10 cellular contexts compared by ENCODE assay signal in the genomic region with DNA sequence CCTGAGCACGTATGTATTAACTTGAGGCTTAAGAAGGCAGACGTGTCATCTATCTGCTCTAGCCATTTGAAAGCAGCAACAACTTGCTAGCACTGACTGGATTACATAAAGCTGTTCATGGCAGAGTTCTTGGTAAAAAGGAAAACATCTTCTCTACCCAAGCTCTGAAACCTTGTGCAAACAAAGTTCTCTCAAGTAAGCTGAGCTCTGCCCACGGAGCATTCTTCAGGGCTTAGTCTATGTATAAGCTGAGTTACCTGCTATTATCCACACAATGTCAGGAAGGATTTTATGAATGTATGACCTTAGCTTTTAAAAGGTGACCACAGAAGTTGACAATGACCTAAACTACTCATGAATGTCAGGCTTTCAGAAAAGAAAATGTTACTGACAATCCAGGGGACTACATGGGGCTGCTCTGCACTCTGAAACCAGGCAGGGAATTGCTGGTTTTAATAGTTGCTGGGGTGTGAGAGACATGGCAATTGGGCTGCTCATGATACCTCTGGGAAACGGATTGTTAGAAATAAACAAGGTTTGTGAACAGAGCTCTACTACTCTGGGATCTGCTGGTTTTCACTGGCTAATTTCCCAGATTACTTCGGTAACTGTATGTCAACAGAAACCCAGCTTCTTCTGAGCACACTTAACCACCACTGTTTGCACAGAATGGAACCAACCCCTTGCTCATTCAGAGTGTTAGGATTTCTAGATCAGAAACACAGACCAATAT. TPM values are rescaled to one million over a fixed set of nuclear protein-coding genes. Genes with fewer than 3 reads are reported as not detected.
DNase-seq lines count a peak whose midpoint lies in the region; ATAC-seq and TF ChIP-seq lines count a peak whose summit lies in the region.
"Had no signal": no experiment of that assay in that cellular context is flagged by ENCODE, and none has a peak within 500 bp of the region (broad histone marks: within the 10 kb centered on the region; RNA-seq: fewer than 3 reads in every experiment).

No MANE protein-coding gene starts in this region.

- H3K4me1 ChIP-seq in tibial artery: peaks cover 0 to 79% (median 21%) of the 10 kb centered on the region in 4 donors

- no peaks in the 10 kb centered on the region for H3K4me1 Mint-ChIP-seq in activated T-cell treated with anti-CD3 and anti-CD28 coated beads, Interleukin-2, amount 50 U/mL, for 72 hours (ENCODE audit: low read depth)

- H3K27ac ChIP-seq in tibial artery: peak overlapping the region; percentile 69 to 73

- in situ Hi-C loops in astrocyte of the spinal cord (cut with HindIII; ENCODE audit: low sequenced_read_pairs): no loop called here

- ATAC-seq in activated T-cell treated with anti-CD3 and anti-CD28 coated beads, Interleukin-2, amount 50 U/mL, for 72 hours (replicated peaks in 1 of 2): no peak
- no peak for ATAC-seq in stimulated activated naive CD8-positive, alpha-beta T cell treated with anti-CD3 and anti-CD28 coated beads, Interleukin-15, Interleukin-2, amounts not matched to agents 100 U/mL and 50 U/mL, for 24 hours

- no peak overlapping the region for H3K27ac Mint-ChIP-seq in activated T-cell treated with anti-CD3 and anti-CD28 coated beads, Interleukin-2, amount 50 U/mL, for 72 hours

- no peak overlapping the region for H3K4me3 ChIP-seq in astrocyte of the spinal cord (ENCODE audit: low read depth, low read length)
- no peak overlapping the region for H3K4me3 ChIP-seq in tibial artery

- H3K36me3 Mint-ChIP-seq in activated T-cell treated with anti-CD3 and anti-CD28 coated beads, Interleukin-2, amount 50 U/mL, for 72 hours (ENCODE audit: insufficient read depth in 2 of 2): no peaks in the 10 kb centered on the region

- DNase-seq in NCI-H82 (lab: John Stamatoyannopoulos, UW) (peak; percentile 18), NCI-H82 treated with DMSO at 0.1 percent for 48 hours (lab: John Stamatoyannopoulos, UW; ENCODE audit: unreplicated experiment) (no peak), astrocyte of the spinal cord (ENCODE audit: low read depth, low spot score) (peak; percentile 84), kidney tubule cell (ENCODE audit: low spot score) (peak; percentile 91), tibial artery (no peak), amniotic stem cell (lab: John Stamatoyannopoulos, UW) (no peak)
- DNase-seq in activated T-cell treated with anti-CD3 and anti-CD28 coated beads, Interleukin-2, amount 50 U/mL, for 72 hours: no peak
- DNase-seq in stimulated activated naive CD8-positive, alpha-beta T cell treated with anti-CD3 and anti-CD28 coated beads, Interleukin-15, Interleukin-2, amounts not matched to agents 100 U/mL and 50 U/mL, for 24 hours: no peak
- DNase-seq: MV-4-11, occipital lobe had no signal

- no peaks in the 10 kb centered on the region for H3K36me3 ChIP-seq in tibial artery

- H3K27me3 Mint-ChIP-seq in activated T-cell treated with anti-CD3 and anti-CD28 coated beads, Interleukin-2, amount 50 U/mL, for 72 hours (ENCODE audit: low read depth): peaks cover 12% of the 10 kb centered on the region

- intact Hi-C loops in tibial artery (cut with DNase I; ENCODE audit: low total_unique reads): no loop called here

- TF ChIP-seq CTCF in astrocyte of the spinal cord (IDR thresholded peaks at IDR 0.05; ENCODE audit: low read depth, low read length) (no peak), tibial artery (IDR thresholded peaks at IDR 0.05) (no peak)

- H3K9me3 ChIP-seq in tibial artery: no peaks in the 10 kb centered on the region

- no peak overlapping the region for H3K4me3 Mint-ChIP-seq in activated T-cell treated with anti-CD3 and anti-CD28 coated beads, Interleukin-2, amount 50 U/mL, for 72 hours

- no peaks in the 10 kb centered on the region for H3K9me3 Mint-ChIP-seq in activated T-cell treated with anti-CD3 and anti-CD28 coated beads, Interleukin-2, amount 50 U/mL, for 72 hours

- no peaks in the 10 kb centered on the region for H3K27me3 ChIP-seq in tibial artery

RNA-seq across cellular contexts. Expression of a gene that starts 29.6 kb away (rescaled TPM):
- total RNA-seq in activated T-cell treated with anti-CD3 and anti-CD28 coated beads, Interleukin-2, amount 50 U/mL, for 72 hours: under 1 TPM in 1 of 2 donors, not detected in 1; 0.16 TPM

Comparison
In these comparisons a context has a peak if more than half of its experiments do, and no peak if none do; other contexts are left out.
1. DNase-seq: peak in NCI-H82 (single experiment), astrocyte of the spinal cord (single experiment) and kidney tubule cell (single experiment); none in NCI-H82 treated with DMSO at 0.1 percent for 48 hours (single experiment), tibial artery (0 of 2), amniotic stem cell (single experiment), activated T-cell treated with anti-CD3 and anti-CD28 coated beads, Interleukin-2, amount 50 U/mL, for 72 hours (0 of 2) and stimulated activated naive CD8-positive, alpha-beta T cell treated with anti-CD3 and anti-CD28 coated beads, Interleukin-15, Interleukin-2, amounts not matched to agents 100 U/mL and 50 U/mL, for 24 hours (single experiment).